In the genomic region with DNA sequence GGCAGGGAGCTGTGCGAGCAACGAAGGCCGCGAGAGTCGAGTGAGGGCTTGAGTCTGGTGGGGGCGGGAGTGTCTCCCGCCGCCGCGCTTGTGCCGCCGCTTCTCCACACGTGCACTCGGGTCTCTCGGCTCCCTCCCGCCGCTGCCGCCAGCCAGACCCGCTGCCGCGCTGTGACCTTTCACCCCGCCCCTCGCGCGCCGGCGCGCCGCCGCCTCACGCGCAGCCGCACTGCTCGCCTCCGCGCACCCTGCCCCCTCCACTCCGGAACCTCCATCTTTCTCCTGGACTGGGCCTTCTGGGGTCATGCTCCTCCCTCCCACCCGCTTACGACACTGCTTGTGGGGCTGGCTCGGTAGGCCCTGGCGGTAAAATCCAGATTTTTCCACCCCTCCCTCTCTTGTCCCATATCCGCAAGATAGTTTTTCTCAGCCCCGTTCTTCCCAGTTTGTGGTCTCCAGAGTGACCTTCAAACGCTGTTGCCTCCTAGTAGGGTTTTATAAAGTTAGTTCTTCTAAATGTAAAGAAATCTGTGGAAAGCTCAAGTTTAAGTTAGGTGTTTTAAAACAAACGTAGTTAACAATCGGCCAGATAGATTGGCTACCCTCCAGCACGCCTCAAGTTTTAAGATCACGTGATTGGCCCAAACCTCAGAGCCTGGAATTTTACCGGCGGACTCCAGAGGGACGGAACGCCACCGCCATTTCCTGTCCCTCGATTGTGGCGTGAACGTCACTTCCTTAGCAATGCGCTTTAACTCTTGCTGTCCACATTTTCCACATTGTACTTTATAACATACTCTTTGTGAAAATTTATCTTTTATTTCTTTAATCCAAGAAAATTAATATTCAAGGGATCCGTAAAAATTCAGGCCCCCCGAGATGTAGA, we compare ENCODE assay signal across 1 cellular context.
TF ChIP-seq lines count a peak whose summit lies in the region.

A gene (minus strand): TSS at position 181 of the 886 bp plus-strand sequence. CDS start 300 bp downstream, outside the sequence.

TF ChIP-seq in K562, 482 proteins besides CTCF, POLR2A, EP300 and RAD21 (continued from another document and continues in another):
- TF ChIP-seq, protein P1, sequence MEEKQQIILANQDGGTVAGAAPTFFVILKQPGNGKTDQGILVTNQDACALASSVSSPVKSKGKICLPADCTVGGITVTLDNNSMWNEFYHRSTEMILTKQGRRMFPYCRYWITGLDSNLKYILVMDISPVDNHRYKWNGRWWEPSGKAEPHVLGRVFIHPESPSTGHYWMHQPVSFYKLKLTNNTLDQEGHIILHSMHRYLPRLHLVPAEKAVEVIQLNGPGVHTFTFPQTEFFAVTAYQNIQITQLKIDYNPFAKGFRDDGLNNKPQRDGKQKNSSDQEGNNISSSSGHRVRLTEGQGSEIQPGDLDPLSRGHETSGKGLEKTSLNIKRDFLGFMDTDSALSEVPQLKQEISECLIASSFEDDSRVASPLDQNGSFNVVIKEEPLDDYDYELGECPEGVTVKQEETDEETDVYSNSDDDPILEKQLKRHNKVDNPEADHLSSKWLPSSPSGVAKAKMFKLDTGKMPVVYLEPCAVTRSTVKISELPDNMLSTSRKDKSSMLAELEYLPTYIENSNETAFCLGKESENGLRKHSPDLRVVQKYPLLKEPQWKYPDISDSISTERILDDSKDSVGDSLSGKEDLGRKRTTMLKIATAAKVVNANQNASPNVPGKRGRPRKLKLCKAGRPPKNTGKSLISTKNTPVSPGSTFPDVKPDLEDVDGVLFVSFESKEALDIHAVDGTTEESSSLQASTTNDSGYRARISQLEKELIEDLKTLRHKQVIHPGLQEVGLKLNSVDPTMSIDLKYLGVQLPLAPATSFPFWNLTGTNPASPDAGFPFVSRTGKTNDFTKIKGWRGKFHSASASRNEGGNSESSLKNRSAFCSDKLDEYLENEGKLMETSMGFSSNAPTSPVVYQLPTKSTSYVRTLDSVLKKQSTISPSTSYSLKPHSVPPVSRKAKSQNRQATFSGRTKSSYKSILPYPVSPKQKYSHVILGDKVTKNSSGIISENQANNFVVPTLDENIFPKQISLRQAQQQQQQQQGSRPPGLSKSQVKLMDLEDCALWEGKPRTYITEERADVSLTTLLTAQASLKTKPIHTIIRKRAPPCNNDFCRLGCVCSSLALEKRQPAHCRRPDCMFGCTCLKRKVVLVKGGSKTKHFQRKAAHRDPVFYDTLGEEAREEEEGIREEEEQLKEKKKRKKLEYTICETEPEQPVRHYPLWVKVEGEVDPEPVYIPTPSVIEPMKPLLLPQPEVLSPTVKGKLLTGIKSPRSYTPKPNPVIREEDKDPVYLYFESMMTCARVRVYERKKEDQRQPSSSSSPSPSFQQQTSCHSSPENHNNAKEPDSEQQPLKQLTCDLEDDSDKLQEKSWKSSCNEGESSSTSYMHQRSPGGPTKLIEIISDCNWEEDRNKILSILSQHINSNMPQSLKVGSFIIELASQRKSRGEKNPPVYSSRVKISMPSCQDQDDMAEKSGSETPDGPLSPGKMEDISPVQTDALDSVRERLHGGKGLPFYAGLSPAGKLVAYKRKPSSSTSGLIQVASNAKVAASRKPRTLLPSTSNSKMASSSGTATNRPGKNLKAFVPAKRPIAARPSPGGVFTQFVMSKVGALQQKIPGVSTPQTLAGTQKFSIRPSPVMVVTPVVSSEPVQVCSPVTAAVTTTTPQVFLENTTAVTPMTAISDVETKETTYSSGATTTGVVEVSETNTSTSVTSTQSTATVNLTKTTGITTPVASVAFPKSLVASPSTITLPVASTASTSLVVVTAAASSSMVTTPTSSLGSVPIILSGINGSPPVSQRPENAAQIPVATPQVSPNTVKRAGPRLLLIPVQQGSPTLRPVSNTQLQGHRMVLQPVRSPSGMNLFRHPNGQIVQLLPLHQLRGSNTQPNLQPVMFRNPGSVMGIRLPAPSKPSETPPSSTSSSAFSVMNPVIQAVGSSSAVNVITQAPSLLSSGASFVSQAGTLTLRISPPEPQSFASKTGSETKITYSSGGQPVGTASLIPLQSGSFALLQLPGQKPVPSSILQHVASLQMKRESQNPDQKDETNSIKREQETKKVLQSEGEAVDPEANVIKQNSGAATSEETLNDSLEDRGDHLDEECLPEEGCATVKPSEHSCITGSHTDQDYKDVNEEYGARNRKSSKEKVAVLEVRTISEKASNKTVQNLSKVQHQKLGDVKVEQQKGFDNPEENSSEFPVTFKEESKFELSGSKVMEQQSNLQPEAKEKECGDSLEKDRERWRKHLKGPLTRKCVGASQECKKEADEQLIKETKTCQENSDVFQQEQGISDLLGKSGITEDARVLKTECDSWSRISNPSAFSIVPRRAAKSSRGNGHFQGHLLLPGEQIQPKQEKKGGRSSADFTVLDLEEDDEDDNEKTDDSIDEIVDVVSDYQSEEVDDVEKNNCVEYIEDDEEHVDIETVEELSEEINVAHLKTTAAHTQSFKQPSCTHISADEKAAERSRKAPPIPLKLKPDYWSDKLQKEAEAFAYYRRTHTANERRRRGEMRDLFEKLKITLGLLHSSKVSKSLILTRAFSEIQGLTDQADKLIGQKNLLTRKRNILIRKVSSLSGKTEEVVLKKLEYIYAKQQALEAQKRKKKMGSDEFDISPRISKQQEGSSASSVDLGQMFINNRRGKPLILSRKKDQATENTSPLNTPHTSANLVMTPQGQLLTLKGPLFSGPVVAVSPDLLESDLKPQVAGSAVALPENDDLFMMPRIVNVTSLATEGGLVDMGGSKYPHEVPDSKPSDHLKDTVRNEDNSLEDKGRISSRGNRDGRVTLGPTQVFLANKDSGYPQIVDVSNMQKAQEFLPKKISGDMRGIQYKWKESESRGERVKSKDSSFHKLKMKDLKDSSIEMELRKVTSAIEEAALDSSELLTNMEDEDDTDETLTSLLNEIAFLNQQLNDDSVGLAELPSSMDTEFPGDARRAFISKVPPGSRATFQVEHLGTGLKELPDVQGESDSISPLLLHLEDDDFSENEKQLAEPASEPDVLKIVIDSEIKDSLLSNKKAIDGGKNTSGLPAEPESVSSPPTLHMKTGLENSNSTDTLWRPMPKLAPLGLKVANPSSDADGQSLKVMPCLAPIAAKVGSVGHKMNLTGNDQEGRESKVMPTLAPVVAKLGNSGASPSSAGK (IDR thresholded peaks at IDR 0.05), result peak; percentile 90
- TF ChIP-seq ERF (CRISPR knock-in tag; IDR thresholded peaks at IDR 0.05), result no peak
- no peak for TF ChIP-seq RCOR1 (IDR thresholded peaks at IDR 0.05; ENCODE audit: borderline replicate concordance in 1 of 2, low read depth in 2 of 2, low read length in 2 of 2)
- TF ChIP-seq, protein P2, sequence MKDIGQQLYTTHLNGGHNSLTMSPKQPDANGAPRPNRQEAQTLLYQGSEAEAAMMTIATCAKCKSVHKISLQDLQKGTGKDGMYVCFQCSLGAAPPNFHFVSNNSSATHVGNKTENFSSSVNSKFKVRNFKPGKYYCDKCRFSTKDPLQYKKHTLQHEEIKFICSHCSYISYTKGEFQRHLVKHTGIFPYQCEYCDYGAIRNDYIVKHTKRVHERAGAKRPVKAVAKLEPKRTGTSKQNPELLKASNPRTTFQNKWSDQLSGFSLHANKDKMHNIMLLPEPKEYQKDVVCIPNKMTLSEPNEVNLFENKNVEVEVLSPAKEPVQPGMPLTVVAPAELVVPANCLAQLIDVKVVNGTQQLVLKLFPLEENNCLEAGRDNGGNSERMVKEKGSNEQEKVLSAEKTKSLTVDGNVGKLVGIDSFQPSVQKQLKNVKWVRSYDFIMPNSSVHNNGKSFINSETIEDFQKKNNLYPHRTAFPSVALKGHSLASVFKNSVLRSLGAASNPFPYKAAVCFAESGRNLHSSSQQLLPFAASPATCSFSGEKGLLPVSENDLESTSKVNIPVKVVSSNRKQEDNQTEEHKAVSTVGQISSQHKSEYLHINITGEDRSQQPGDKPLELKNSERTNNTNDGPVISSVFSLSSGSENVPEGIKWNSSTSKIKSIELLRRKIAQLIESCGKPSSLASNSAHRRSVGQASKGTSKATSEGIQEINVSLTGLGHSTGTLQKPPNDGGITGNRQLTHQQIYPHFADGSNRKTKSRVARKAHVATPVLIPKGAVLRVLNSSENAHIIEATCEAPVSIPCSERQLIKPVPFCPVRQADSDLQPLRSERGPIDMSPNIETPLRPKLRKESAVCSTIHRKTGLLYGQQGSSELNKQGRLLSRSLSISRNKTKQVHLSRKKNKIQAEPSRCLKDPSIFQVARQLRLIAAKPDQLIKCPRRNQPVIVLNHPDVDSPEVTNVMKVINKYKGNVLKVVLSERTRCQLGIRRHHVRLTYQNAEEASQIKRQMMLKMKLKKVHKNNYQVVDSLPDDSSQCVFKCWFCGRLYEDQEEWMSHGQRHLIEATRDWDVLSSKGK (CRISPR knock-in tag; IDR thresholded peaks at IDR 0.05), result no peak
- TF ChIP-seq PHF20 (IDR thresholded peaks at IDR 0.05; ENCODE audit: partially characterized antibody), result no peak
- no peak for TF ChIP-seq HLTF (IDR thresholded peaks at IDR 0.05)
- TF ChIP-seq, protein P3, sequence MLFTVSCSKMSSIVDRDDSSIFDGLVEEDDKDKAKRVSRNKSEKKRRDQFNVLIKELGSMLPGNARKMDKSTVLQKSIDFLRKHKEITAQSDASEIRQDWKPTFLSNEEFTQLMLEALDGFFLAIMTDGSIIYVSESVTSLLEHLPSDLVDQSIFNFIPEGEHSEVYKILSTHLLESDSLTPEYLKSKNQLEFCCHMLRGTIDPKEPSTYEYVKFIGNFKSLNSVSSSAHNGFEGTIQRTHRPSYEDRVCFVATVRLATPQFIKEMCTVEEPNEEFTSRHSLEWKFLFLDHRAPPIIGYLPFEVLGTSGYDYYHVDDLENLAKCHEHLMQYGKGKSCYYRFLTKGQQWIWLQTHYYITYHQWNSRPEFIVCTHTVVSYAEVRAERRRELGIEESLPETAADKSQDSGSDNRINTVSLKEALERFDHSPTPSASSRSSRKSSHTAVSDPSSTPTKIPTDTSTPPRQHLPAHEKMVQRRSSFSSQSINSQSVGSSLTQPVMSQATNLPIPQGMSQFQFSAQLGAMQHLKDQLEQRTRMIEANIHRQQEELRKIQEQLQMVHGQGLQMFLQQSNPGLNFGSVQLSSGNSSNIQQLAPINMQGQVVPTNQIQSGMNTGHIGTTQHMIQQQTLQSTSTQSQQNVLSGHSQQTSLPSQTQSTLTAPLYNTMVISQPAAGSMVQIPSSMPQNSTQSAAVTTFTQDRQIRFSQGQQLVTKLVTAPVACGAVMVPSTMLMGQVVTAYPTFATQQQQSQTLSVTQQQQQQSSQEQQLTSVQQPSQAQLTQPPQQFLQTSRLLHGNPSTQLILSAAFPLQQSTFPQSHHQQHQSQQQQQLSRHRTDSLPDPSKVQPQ (CRISPR knock-in tag; IDR thresholded peaks at IDR 0.05; ENCODE audit: borderline replicate concordance), result no peak
- TF ChIP-seq SRSF9 (IDR thresholded peaks at IDR 0.05; ENCODE audit: borderline replicate concordance, low read depth, low read length), result no peak
- peak; percentile 61 for TF ChIP-seq CREB1 (IDR thresholded peaks at IDR 0.05)
- peak; percentile 65 for TF ChIP-seq CREB1 (CRISPR knock-in tag; IDR thresholded peaks at IDR 0.05)
- TF ChIP-seq CCNT2 (IDR thresholded peaks at IDR 0.05; ENCODE audit: borderline replicate concordance, extremely low read depth, insufficient read length, low read depth, low read length), result peak; percentile 82
- TF ChIP-seq PRMT5 (CRISPR knock-in tag; IDR thresholded peaks at IDR 0.05), result no peak
- TF ChIP-seq EZH2 (IDR thresholded peaks at IDR 0.05; ENCODE audit: borderline replicate concordance, low read depth, low read length), result no peak
- TF ChIP-seq, protein P4, sequence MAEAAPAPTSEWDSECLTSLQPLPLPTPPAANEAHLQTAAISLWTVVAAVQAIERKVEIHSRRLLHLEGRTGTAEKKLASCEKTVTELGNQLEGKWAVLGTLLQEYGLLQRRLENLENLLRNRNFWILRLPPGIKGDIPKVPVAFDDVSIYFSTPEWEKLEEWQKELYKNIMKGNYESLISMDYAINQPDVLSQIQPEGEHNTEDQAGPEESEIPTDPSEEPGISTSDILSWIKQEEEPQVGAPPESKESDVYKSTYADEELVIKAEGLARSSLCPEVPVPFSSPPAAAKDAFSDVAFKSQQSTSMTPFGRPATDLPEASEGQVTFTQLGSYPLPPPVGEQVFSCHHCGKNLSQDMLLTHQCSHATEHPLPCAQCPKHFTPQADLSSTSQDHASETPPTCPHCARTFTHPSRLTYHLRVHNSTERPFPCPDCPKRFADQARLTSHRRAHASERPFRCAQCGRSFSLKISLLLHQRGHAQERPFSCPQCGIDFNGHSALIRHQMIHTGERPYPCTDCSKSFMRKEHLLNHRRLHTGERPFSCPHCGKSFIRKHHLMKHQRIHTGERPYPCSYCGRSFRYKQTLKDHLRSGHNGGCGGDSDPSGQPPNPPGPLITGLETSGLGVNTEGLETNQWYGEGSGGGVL (CRISPR knock-in tag; IDR thresholded peaks at IDR 0.05), result no peak
- peak; percentile 54; the same call in 1 of the 2 replicates for TF ChIP-seq RB1 (IDR thresholded peaks at IDR 0.05; ENCODE audit: low read depth)
- TF ChIP-seq POLR3G (IDR thresholded peaks at IDR 0.05; ENCODE audit: extremely low read depth, insufficient read length, insufficient replicate concordance), result no peak
- no peak for TF ChIP-seq E2F3 (CRISPR knock-in tag; IDR thresholded peaks at IDR 0.05)
- peak; percentile 75 for TF ChIP-seq SMAD4 (CRISPR knock-in tag; conservative IDR thresholded peaks at IDR 0.05)
- TF ChIP-seq SIX5 (IDR thresholded peaks at IDR 0.05; ENCODE audit: borderline replicate concordance in 1 of 2, insufficient read depth in 1 of 2, low read depth in 1 of 2, low read length in 2 of 2), result no peak
- peak in 1 of 2 experiments; percentile 83; a peak in 2 of 4 replicates for TF ChIP-seq TRIM24 (IDR thresholded peaks at IDR 0.05)
- TF ChIP-seq SRSF1 (IDR thresholded peaks at IDR 0.05; ENCODE audit: low read depth, low read length), result no peak
- no peak for TF ChIP-seq JUNB (CRISPR knock-in tag; conservative IDR thresholded peaks at IDR 0.05)
- TF ChIP-seq ZNF12 (CRISPR knock-in tag; IDR thresholded peaks at IDR 0.05), result no peak
- TF ChIP-seq, protein P5, sequence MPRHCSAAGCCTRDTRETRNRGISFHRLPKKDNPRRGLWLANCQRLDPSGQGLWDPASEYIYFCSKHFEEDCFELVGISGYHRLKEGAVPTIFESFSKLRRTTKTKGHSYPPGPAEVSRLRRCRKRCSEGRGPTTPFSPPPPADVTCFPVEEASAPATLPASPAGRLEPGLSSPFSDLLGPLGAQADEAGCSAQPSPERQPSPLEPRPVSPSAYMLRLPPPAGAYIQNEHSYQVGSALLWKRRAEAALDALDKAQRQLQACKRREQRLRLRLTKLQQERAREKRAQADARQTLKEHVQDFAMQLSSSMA (CRISPR knock-in tag; IDR thresholded peaks at IDR 0.05), result no peak
- TF ChIP-seq, protein P6, sequence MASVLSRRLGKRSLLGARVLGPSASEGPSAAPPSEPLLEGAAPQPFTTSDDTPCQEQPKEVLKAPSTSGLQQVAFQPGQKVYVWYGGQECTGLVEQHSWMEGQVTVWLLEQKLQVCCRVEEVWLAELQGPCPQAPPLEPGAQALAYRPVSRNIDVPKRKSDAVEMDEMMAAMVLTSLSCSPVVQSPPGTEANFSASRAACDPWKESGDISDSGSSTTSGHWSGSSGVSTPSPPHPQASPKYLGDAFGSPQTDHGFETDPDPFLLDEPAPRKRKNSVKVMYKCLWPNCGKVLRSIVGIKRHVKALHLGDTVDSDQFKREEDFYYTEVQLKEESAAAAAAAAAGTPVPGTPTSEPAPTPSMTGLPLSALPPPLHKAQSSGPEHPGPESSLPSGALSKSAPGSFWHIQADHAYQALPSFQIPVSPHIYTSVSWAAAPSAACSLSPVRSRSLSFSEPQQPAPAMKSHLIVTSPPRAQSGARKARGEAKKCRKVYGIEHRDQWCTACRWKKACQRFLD (CRISPR knock-in tag; IDR thresholded peaks at IDR 0.05), result peak; percentile 90
- TF ChIP-seq TEAD1 (CRISPR knock-in tag; IDR thresholded peaks at IDR 0.05), result peak in 1 of 2 experiments; percentile 89; a peak in 1 of 4 replicates
- TF ChIP-seq U2AF1 (optimal IDR thresholded peaks at IDR 0.05; ENCODE audit: low read depth, low read length), result no peak
- TF ChIP-seq TAF15 (IDR thresholded peaks at IDR 0.05; ENCODE audit: low read depth, low read length), result no peak
- no peak for TF ChIP-seq PCBP2 (IDR thresholded peaks at IDR 0.05; ENCODE audit: low read depth, low read length, poor library complexity, severe bottlenecking)
